10 cellular contexts compared by ENCODE assay signal in genomic region chrX:38271154-38271716, GRCh38. TPM values are rescaled to one million over a fixed set of nuclear protein-coding genes. Genes with fewer than 3 reads are reported as not detected.
DNase-seq lines count a peak whose midpoint lies in the region; ATAC-seq, FAIRE-seq and TF ChIP-seq lines count a peak whose summit lies in the region.
"Had no signal": no experiment of that assay in that cellular context is flagged by ENCODE, and none has a peak within 500 bp of the region (broad histone marks: within the 10 kb centered on the region; RNA-seq: fewer than 3 reads in every experiment).

No MANE protein-coding gene starts in this region.

- ATAC-seq in GM18867 (IDR thresholded peaks at IDR 0.05; ENCODE audit: unreplicated experiment), result peak; percentile 64
- ATAC-seq in GM21576 (IDR thresholded peaks at IDR 0.05; ENCODE audit: unreplicated experiment), result peak; percentile 70
- ATAC-seq in HG03196 (IDR thresholded peaks at IDR 0.05; ENCODE audit: unreplicated experiment), result peak; percentile 65
- ATAC-seq: activated CD4-positive, alpha-beta T cell treated with anti-CD3 and anti-CD28 coated beads for 36 hours had no signal

- intact Hi-C loops in kidney (cut with DNase I), result no loop called here

- no peak overlapping the region for H2BK12ac ChIP-seq in mesenchymal stem cell (ENCODE audit: low read length in 2 of 2)

- no peaks in the 10 kb centered on the region for H4K20me1 ChIP-seq in fibroblast of lung (ENCODE audit: control insufficient read depth, extremely low read depth, insufficient read depth, low read length)

- H3K23ac ChIP-seq in mesenchymal stem cell (ENCODE audit: low read length in 2 of 2), result no peak overlapping the region

- no peak overlapping the region for H4K91ac ChIP-seq in mesenchymal stem cell (ENCODE audit: low read length)

- no peak overlapping the region for H3K4ac ChIP-seq in mesenchymal stem cell (ENCODE audit: low read depth in 1 of 2, low read length in 2 of 2)

- H3K9ac ChIP-seq in fibroblast of lung (ENCODE audit: insufficient read depth, low read length) (no peak overlapping the region), kidney (ENCODE audit: low read length in 2 of 2) (no peak overlapping the region), mesenchymal stem cell (ENCODE audit: low read length) (no peak overlapping the region)

- peaks cover 3% of the 10 kb centered on the region for H3K4me1 ChIP-seq in fibroblast of lung (ENCODE audit: control insufficient read depth, extremely low read depth, insufficient read depth, low read length)
- H3K4me1 ChIP-seq in kidney (ENCODE audit: control insufficient read depth in 1 of 2, insufficient read depth in 1 of 2, low read depth in 1 of 2, low read length in 2 of 2), result no peaks in the 10 kb centered on the region
- H3K4me1 ChIP-seq in mesenchymal stem cell (ENCODE audit: control insufficient read depth, insufficient read depth, low read depth, low read length), result no peaks in the 10 kb centered on the region

- H3K9me3 ChIP-seq in fibroblast of lung (ENCODE audit: control insufficient read depth, insufficient read depth, low read depth, low read length) (no peaks in the 10 kb centered on the region), kidney (ENCODE audit: control insufficient read depth in 1 of 2, low read length in 2 of 2) (no peaks in the 10 kb centered on the region), mesenchymal stem cell (ENCODE audit: control insufficient read depth, low read length) (no peaks in the 10 kb centered on the region)

- H2AK5ac ChIP-seq in mesenchymal stem cell (ENCODE audit: low read length, severe bottlenecking), result no peak overlapping the region

- H2BK15ac ChIP-seq in mesenchymal stem cell (ENCODE audit: low read depth, poor library complexity, severe bottlenecking), result no peak overlapping the region

- FAIRE-seq in kidney (lab: Jason Lieb, UNC), result no peak

- H3K4me2 ChIP-seq in fibroblast of lung (ENCODE audit: extremely low read depth, insufficient read depth, low read length), result no peak overlapping the region
- H3K4me2 ChIP-seq in mesenchymal stem cell (ENCODE audit: low read length, poor library complexity, severe bottlenecking), result no peak overlapping the region

- no peak overlapping the region for H2AFZ ChIP-seq in fibroblast of lung (ENCODE audit: low read length)
- no peak overlapping the region for H2AFZ ChIP-seq in mesenchymal stem cell (ENCODE audit: low read depth, low read length)

- H2BK120ac ChIP-seq in mesenchymal stem cell (ENCODE audit: low read depth, low read length), result no peak overlapping the region

- H4K8ac ChIP-seq in mesenchymal stem cell (ENCODE audit: low read length), result no peak overlapping the region

- no peaks in the 10 kb centered on the region for H3K79me1 ChIP-seq in mesenchymal stem cell (replicated peaks; ENCODE audit: low read length, poor library complexity, severe bottlenecking)

- no peaks in the 10 kb centered on the region for H3K36me3 ChIP-seq in fibroblast of lung (ENCODE audit: control insufficient read depth, insufficient read depth, low read length)
- H3K36me3 ChIP-seq in kidney (ENCODE audit: control insufficient read depth in 1 of 2, insufficient read depth in 2 of 2, low read length in 2 of 2), result no peaks in the 10 kb centered on the region
- H3K36me3 ChIP-seq in mesenchymal stem cell (ENCODE audit: control insufficient read depth in 1 of 2, insufficient read depth in 2 of 2, low read depth in 1 of 2, low read length in 2 of 2), result no peaks in the 10 kb centered on the region

- no peak overlapping the region for H3K18ac ChIP-seq in mesenchymal stem cell (ENCODE audit: low read depth in 1 of 2, low read length in 2 of 2)

- no peaks in the 10 kb centered on the region for H3K79me2 ChIP-seq in fibroblast of lung (ENCODE audit: control insufficient read depth, insufficient read depth, low read length)

- H3K4me3 ChIP-seq in fibroblast of lung (replicated peaks in 1 of 4; ENCODE audit: control extremely low read depth in 1 of 4, insufficient read depth in 1 of 4, low read depth in 3 of 4, low read length in 4 of 4) (no peak overlapping the region), kidney (ENCODE audit: low read length in 2 of 2) (no peak overlapping the region), mesenchymal stem cell (ENCODE audit: insufficient read depth in 1 of 2, low read depth in 1 of 2, low read length in 2 of 2) (no peak overlapping the region)
- H3K4me3 ChIP-seq: skin epidermis had no signal

- H3K27ac ChIP-seq in fibroblast of lung (ENCODE audit: insufficient read depth, low read length) (no peak overlapping the region), kidney (ENCODE audit: low read depth in 2 of 2, low read length in 2 of 2) (no peak overlapping the region), mesenchymal stem cell (ENCODE audit: low read length, poor library complexity, severe bottlenecking) (no peak overlapping the region)
- H3K27ac ChIP-seq: skin epidermis had no signal

- H3K14ac ChIP-seq in mesenchymal stem cell (ENCODE audit: low read length in 2 of 2), result no peak overlapping the region

- peak; percentile 16 for DNase-seq in fibroblast of lung (ENCODE audit: low read depth in 2 of 2)
- DNase-seq in kidney, result no peak
- no peak for DNase-seq in SW480 (ENCODE audit: low spot score)
- no peak for DNase-seq in mesenchymal stem cell
- DNase-seq: activated CD4-positive, alpha-beta T cell treated with anti-CD3 and anti-CD28 coated beads for 36 hours; NCI-H1417 had no signal

- no peak overlapping the region for H2BK5ac ChIP-seq in mesenchymal stem cell (ENCODE audit: low read depth, low read length, poor library complexity, severe bottlenecking)

- H3K27me3 ChIP-seq in fibroblast of lung (ENCODE audit: control insufficient read depth, insufficient read depth, low read length), result no peaks in the 10 kb centered on the region
- peaks cover 0 to 5% of the 10 kb centered on the region in 2 experiments for H3K27me3 ChIP-seq in mesenchymal stem cell (ENCODE audit: control insufficient read depth in 1 of 2, insufficient read depth in 1 of 2, low read length in 2 of 2)

- TF ChIP-seq CTCF in fibroblast of lung (conservative IDR thresholded peaks at IDR 0.05 in 1 of 2, IDR thresholded peaks at IDR 0.05 in 1 of 2; ENCODE audit: low read depth in 1 of 2, low read length in 2 of 2) (no peak), kidney (IDR thresholded peaks at IDR 0.05; ENCODE audit: borderline replicate concordance, extremely low read depth, insufficient read depth) (no peak)

RNA-seq across cellular contexts. Expression of gene SRPX, which starts 50.6 kb away (rescaled TPM):
- 84.9 and 91.2 TPM in 2 replicates for total RNA-seq in fibroblast of lung
- polyA plus RNA-seq in fibroblast of lung, result 141 and 180 TPM in 2 replicates
- 80.7 and 102 TPM in 2 replicates for polyA plus RNA-seq in fibroblast of lung (2012)
- 49.7 and 59.9 TPM in 2 replicates for polyA minus RNA-seq in fibroblast of lung (ENCODE audit: low replicate concordance)
- 39.2 TPM for total RNA-seq in kidney
- polyA plus RNA-seq in kidney (ENCODE audit: insufficient read depth, low read depth, low replicate concordance), result 6.1 TPM
- polyA plus RNA-seq in mesenchymal stem cell (2013, experiment 1 of 2), result 115 TPM
- 119 TPM for polyA plus RNA-seq in mesenchymal stem cell (2013, experiment 2 of 2)
- total RNA-seq: activated CD4-positive, alpha-beta T cell treated with anti-CD3 and anti-CD28 coated beads for 36 hours had no signal

RNA-seq across cellular contexts. Expression of gene RPGR, which starts 56.1 kb away (rescaled TPM):
- total RNA-seq in fibroblast of lung (5.1 and 5.3 TPM in 2 replicates), kidney (23.0 TPM)
- polyA plus RNA-seq in fibroblast of lung (1.9 and 2.0 TPM in 2 replicates), kidney (ENCODE audit: insufficient read depth, low read depth, low replicate concordance) (5.4 TPM)
- 2.3 and 3.5 TPM in 2 replicates for polyA plus RNA-seq in fibroblast of lung (2012)
- polyA minus RNA-seq in fibroblast of lung (ENCODE audit: low replicate concordance), result 0.16 and 1.6 TPM in 2 replicates
- polyA plus RNA-seq in mesenchymal stem cell (2013, experiment 1 of 2), result 3.7 TPM
- polyA plus RNA-seq in mesenchymal stem cell (2013, experiment 2 of 2), result 3.7 TPM

Comparison
In these comparisons a context has a peak if more than half of its experiments do, and no peak if none do; other contexts are left out.
1. DNase-seq: peak in fibroblast of lung (2 of 2); none in kidney (single experiment), SW480 (single experiment) and mesenchymal stem cell (single experiment).
2. Peak in every context shown above with its lines, with median percentiles within 50 percentile points of each other: ATAC-seq.